ENCODE assay signal across 26 cellular contexts in genomic region chr9:110571801-110572490, GRCh38. TPM values are rescaled to one million over a fixed set of nuclear protein-coding genes. Genes with fewer than 3 reads are reported as not detected.
"Had no signal": no experiment of that assay in that cellular context is flagged by ENCODE, and none has a peak within 500 bp of the region (broad histone marks: within the 10 kb centered on the region; RNA-seq: fewer than 3 reads in every experiment).

No MANE protein-coding gene starts in this region.

- H3K27ac ChIP-seq: gastrocnemius medialis, transverse colon, VCaP had no signal

- H3K9me3 ChIP-seq: gastrocnemius medialis, mucosa of descending colon, transverse colon had no signal

- H3K27me3 Mint-ChIP-seq: activated T-cell treated with anti-CD3 and anti-CD28 coated beads, Interleukin-2, amount 50 U/mL, for 24 hours had no signal

- H3K36me3 ChIP-seq: gastrocnemius medialis, transverse colon had no signal

- H3K27me3 ChIP-seq: gastrocnemius medialis had no signal

- H3K4me1 Mint-ChIP-seq: activated CD4-positive, alpha-beta T cell treated with anti-CD3 and anti-CD28 coated beads, Interleukin-2, amount 10 ng/mL, durations not matched to agents 24 days and 14 days; activated naive CD8-positive, alpha-beta T cell treated with anti-CD3 and anti-CD28 coated beads for 36 hours; activated T-helper 17 cell treated with anti-CD3 and anti-CD28 coated beads, Interleukin-2, amount 50 U/mL, for 72 hours; memory B cell; naive B cell; stimulated activated naive B cell treated with anti-CD40 and anti-IgM and Interleukin-4, amounts not matched to agents 10 μg/mL and 1 μg/mL and 100 μg/mL, for 72 hours had no signal

- H3K4me1 ChIP-seq: gastrocnemius medialis, transverse colon had no signal

- ATAC-seq: activated CD4-positive, CD25-positive, alpha-beta regulatory T cell treated with anti-CD3 and anti-CD28 coated beads, Interleukin-2, amount 50 U/mL, for 24 hours; activated T-helper 17 cell treated with anti-CD3 and anti-CD28 coated beads, Interleukin-2, amount 50 U/mL, for 72 hours; gastrocnemius medialis; left cardiac atrium; mucosa of descending colon; sciatic nerve; stimulated activated naive B cell treated with anti-CD40 and anti-IgM and Interleukin-4, amounts not matched to agents 10 μg/mL and 1 μg/mL and 100 μg/mL, for 72 hours had no signal

- H3K36me3 Mint-ChIP-seq: activated naive CD8-positive, alpha-beta T cell treated with anti-CD3 and anti-CD28 coated beads for 36 hours; memory B cell; naive B cell; stimulated activated naive B cell treated with anti-CD40 and anti-IgM and Interleukin-4, amounts not matched to agents 10 μg/mL and 1 μg/mL and 100 μg/mL, for 72 hours had no signal

- H3K4me3 Mint-ChIP-seq: activated CD4-positive, alpha-beta T cell treated with anti-CD3 and anti-CD28 coated beads, Interleukin-2, amount 10 ng/mL, durations not matched to agents 24 days and 14 days; activated naive CD8-positive, alpha-beta T cell treated with anti-CD3 and anti-CD28 coated beads for 36 hours; activated T-cell treated with anti-CD3 and anti-CD28 coated beads, Interleukin-2, amount 50 U/mL, for 24 hours; activated T-helper 17 cell treated with anti-CD3 and anti-CD28 coated beads, Interleukin-2, amount 50 U/mL, for 72 hours; memory B cell; naive B cell; stimulated activated naive B cell treated with anti-CD40 and anti-IgM and Interleukin-4, amounts not matched to agents 10 μg/mL and 1 μg/mL and 100 μg/mL, for 72 hours had no signal

- H3K9me3 Mint-ChIP-seq: activated CD4-positive, alpha-beta T cell treated with anti-CD3 and anti-CD28 coated beads, Interleukin-2, amount 10 ng/mL, durations not matched to agents 24 days and 14 days; activated naive CD8-positive, alpha-beta T cell treated with anti-CD3 and anti-CD28 coated beads for 36 hours; activated T-cell treated with anti-CD3 and anti-CD28 coated beads, Interleukin-2, amount 50 U/mL, for 24 hours; activated T-helper 17 cell treated with anti-CD3 and anti-CD28 coated beads, Interleukin-2, amount 50 U/mL, for 72 hours; memory B cell; stimulated activated naive B cell treated with anti-CD40 and anti-IgM and Interleukin-4, amounts not matched to agents 10 μg/mL and 1 μg/mL and 100 μg/mL, for 72 hours had no signal

- H3K27ac Mint-ChIP-seq: activated CD4-positive, alpha-beta T cell treated with anti-CD3 and anti-CD28 coated beads, Interleukin-2, amount 10 ng/mL, durations not matched to agents 24 days and 14 days; activated naive CD8-positive, alpha-beta T cell treated with anti-CD3 and anti-CD28 coated beads for 36 hours; activated T-cell treated with anti-CD3 and anti-CD28 coated beads, Interleukin-2, amount 50 U/mL, for 24 hours; activated T-helper 17 cell treated with anti-CD3 and anti-CD28 coated beads, Interleukin-2, amount 50 U/mL, for 72 hours; memory B cell; naive B cell; stimulated activated naive B cell treated with anti-CD40 and anti-IgM and Interleukin-4, amounts not matched to agents 10 μg/mL and 1 μg/mL and 100 μg/mL, for 72 hours had no signal

- H3K4me3 ChIP-seq: gastrocnemius medialis, mucosa of descending colon, smooth muscle cell, transverse colon had no signal

- DNase-seq: activated CD4-positive, alpha-beta T cell treated with anti-CD3 and anti-CD28 coated beads, Interleukin-2, amount 10 ng/mL, durations not matched to agents 24 days and 14 days; activated naive CD4-positive, alpha-beta T cell; activated naive CD8-positive, alpha-beta T cell treated with anti-CD3 and anti-CD28 coated beads for 36 hours; activated T-cell treated with anti-CD3 and anti-CD28 coated beads, Interleukin-2, amount 50 U/mL, for 24 hours; amniotic stem cell; cerebellar nuclear complex; cortex of kidney; gastrocnemius medialis; head of caudate nucleus; hypothalamus; left cardiac atrium; mucosa of descending colon; naive B cell; nucleus accumbens; posterior cingulate gyrus; stimulated activated CD4-positive, alpha-beta T cell treated with anti-CD3 and anti-CD28 coated beads, Interleukin-15, amount 100 ng/mL, for 24 hours; stimulated activated naive B cell treated with anti-CD40 and anti-IgM and Interleukin-4, amounts not matched to agents 10 μg/mL and 1 μg/mL and 100 μg/mL, for 72 hours; SW 1271; transverse colon had no signal

RNA-seq across cellular contexts. Expression of gene SVEP1, which starts 7.6 kb away (rescaled TPM):
- total RNA-seq: activated CD4-positive, alpha-beta T cell treated with anti-CD3 and anti-CD28 coated beads, Interleukin-2, amount 10 ng/mL, durations not matched to agents 24 days and 14 days; activated naive CD8-positive, alpha-beta T cell treated with anti-CD3 and anti-CD28 coated beads for 36 hours; T-helper 2 cell treated with Interferon-gamma antibody and Interleukin-4, amounts not matched to agents 100 ng/mL and 5 ng/mL, for 36 hours had no signal
